ENCODE assay signal across 1 cellular context in the genomic region with DNA sequence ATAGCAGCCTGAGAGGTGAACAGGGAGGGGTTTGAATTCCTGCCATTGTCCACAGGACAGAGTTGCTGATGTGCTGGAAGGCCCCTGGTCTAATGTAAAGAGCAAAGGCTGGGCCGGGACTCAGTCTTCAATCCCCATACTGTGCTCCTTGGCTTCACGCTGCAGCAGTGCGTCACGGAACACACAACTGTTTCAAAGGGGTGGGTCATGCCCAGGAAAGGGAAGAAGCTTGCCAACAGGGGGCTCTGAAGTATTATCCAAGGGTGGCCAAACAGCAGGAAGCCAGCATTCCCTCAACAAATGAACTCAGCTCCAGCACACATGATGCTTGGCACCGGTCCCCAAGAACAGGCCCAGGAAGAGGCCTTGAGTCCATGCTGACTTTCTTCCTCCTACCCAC.
TF ChIP-seq lines count a peak whose summit lies in the region.

No MANE protein-coding gene starts in this region.

TF ChIP-seq in HCT116, 20 proteins besides CTCF, POLR2A, EP300 and RAD21 (continued from another document):
- TF ChIP-seq, protein P1, sequence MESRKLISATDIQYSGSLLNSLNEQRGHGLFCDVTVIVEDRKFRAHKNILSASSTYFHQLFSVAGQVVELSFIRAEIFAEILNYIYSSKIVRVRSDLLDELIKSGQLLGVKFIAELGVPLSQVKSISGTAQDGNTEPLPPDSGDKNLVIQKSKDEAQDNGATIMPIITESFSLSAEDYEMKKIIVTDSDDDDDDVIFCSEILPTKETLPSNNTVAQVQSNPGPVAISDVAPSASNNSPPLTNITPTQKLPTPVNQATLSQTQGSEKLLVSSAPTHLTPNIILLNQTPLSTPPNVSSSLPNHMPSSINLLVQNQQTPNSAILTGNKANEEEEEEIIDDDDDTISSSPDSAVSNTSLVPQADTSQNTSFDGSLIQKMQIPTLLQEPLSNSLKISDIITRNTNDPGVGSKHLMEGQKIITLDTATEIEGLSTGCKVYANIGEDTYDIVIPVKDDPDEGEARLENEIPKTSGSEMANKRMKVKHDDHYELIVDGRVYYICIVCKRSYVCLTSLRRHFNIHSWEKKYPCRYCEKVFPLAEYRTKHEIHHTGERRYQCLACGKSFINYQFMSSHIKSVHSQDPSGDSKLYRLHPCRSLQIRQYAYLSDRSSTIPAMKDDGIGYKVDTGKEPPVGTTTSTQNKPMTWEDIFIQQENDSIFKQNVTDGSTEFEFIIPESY (IDR thresholded peaks at IDR 0.05; ENCODE audit: extremely low read depth, insufficient replicate concordance, low read length), result no peak
- TF ChIP-seq SP1 (IDR thresholded peaks at IDR 0.05; ENCODE audit: low read depth), result no peak
- no peak for TF ChIP-seq SRF (IDR thresholded peaks at IDR 0.05; ENCODE audit: low read depth)
- TF ChIP-seq, protein P2, sequence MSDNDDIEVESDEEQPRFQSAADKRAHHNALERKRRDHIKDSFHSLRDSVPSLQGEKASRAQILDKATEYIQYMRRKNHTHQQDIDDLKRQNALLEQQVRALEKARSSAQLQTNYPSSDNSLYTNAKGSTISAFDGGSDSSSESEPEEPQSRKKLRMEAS (IDR thresholded peaks at IDR 0.05), result no peak
- TF ChIP-seq ZNF274 (IDR thresholded peaks at IDR 0.05; ENCODE audit: low read depth, low read length), result no peak
- no peak for TF ChIP-seq JUND (IDR thresholded peaks at IDR 0.05)
- TF ChIP-seq SIN3A (IDR thresholded peaks at IDR 0.05; ENCODE audit: low read depth), result no peak
